Comparison of ENCODE assay signal across 12 cellular contexts in genomic region chr5:154653764-154654483, GRCh38.
A peak's percentile ranks its signal among the peaks of the same experiment; 100 is the strongest.
DNase-seq lines count a peak whose midpoint lies in the region; ATAC-seq and TF ChIP-seq lines count a peak whose summit lies in the region.
"Had no signal": no experiment of that assay in that cellular context is flagged by ENCODE, and none has a peak within 500 bp of the region (broad histone marks: within the 10 kb centered on the region; RNA-seq: fewer than 3 reads in every experiment).

No MANE protein-coding gene starts in this region.

- H3K4me3 Mint-ChIP-seq in activated naive CD8-positive, alpha-beta T cell = peak overlapping the region; percentile 7
- no peak overlapping the region for H3K4me3 Mint-ChIP-seq in activated naive CD8-positive, alpha-beta T cell treated with anti-CD3 and anti-CD28 coated beads, Interleukin-2, amount 50 U/mL, for 24 hours
- no peak overlapping the region for H3K4me3 Mint-ChIP-seq in CD4-positive, alpha-beta T cell

- peak overlapping the region; percentile 14 for H3K9ac ChIP-seq in mucosa of stomach (ENCODE audit: low read length)

- no peaks in the 10 kb centered on the region for H3K36me3 Mint-ChIP-seq in activated naive CD8-positive, alpha-beta T cell
- H3K36me3 Mint-ChIP-seq in activated naive CD8-positive, alpha-beta T cell treated with anti-CD3 and anti-CD28 coated beads, Interleukin-2, amount 50 U/mL, for 24 hours (ENCODE audit: low read depth) = no peaks in the 10 kb centered on the region
- no peaks in the 10 kb centered on the region for H3K36me3 Mint-ChIP-seq in CD4-positive, alpha-beta T cell (ENCODE audit: low read depth)

- H3K9me3 Mint-ChIP-seq in activated naive CD8-positive, alpha-beta T cell (ENCODE audit: low read depth) = no peaks in the 10 kb centered on the region
- no peaks in the 10 kb centered on the region for H3K9me3 Mint-ChIP-seq in activated naive CD8-positive, alpha-beta T cell treated with anti-CD3 and anti-CD28 coated beads, Interleukin-2, amount 50 U/mL, for 24 hours
- no peaks in the 10 kb centered on the region for H3K9me3 Mint-ChIP-seq in CD4-positive, alpha-beta T cell

- no peak for ATAC-seq in activated naive CD8-positive, alpha-beta T cell treated with anti-CD3 and anti-CD28 coated beads, Interleukin-2, amount 50 U/mL, for 24 hours
- peak; percentile 4 for ATAC-seq in aorta (ENCODE audit: low FRiP score)
- ATAC-seq in CD4-positive, alpha-beta T cell (ENCODE audit: poor library complexity) = no peak
- no peak for ATAC-seq in HG03457 (IDR thresholded peaks at IDR 0.05; ENCODE audit: unreplicated experiment)

- H3K27me3 ChIP-seq in mucosa of stomach (ENCODE audit: control insufficient read depth, insufficient read depth, low read length) (no peaks in the 10 kb centered on the region), aorta (ENCODE audit: control insufficient read depth in 1 of 2, insufficient read depth in 2 of 2, low read length in 1 of 2) (no peaks in the 10 kb centered on the region)
- no peaks in the 10 kb centered on the region for H3K27me3 ChIP-seq in CD4-positive, alpha-beta T cell (ENCODE audit: control insufficient read depth, insufficient read depth, low read length)
- H3K27me3 ChIP-seq: SJSA1 had no signal

- no peak overlapping the region for H3K27ac Mint-ChIP-seq in activated naive CD8-positive, alpha-beta T cell
- no peak overlapping the region for H3K27ac Mint-ChIP-seq in activated naive CD8-positive, alpha-beta T cell treated with anti-CD3 and anti-CD28 coated beads, Interleukin-2, amount 50 U/mL, for 24 hours
- H3K27ac Mint-ChIP-seq in CD4-positive, alpha-beta T cell = no peak overlapping the region

- peaks cover 12% of the 10 kb centered on the region for H3K4me1 Mint-ChIP-seq in activated naive CD8-positive, alpha-beta T cell (ENCODE audit: low read depth)
- peaks cover 13% of the 10 kb centered on the region for H3K4me1 Mint-ChIP-seq in activated naive CD8-positive, alpha-beta T cell treated with anti-CD3 and anti-CD28 coated beads, Interleukin-2, amount 50 U/mL, for 24 hours
- peaks cover 10% of the 10 kb centered on the region for H3K4me1 Mint-ChIP-seq in CD4-positive, alpha-beta T cell (ENCODE audit: low read depth)

- no peak for TF ChIP-seq CTCF in CD4-positive, alpha-beta T cell (IDR thresholded peaks at IDR 0.05)

- TF ChIP-seq POLR2A in erythroblast (IDR thresholded peaks at IDR 0.05; ENCODE audit: low read length) = peak; percentile 40

- no peaks in the 10 kb centered on the region for H3K9me3 ChIP-seq in mucosa of stomach (ENCODE audit: control insufficient read depth, low read length)
- no peaks in the 10 kb centered on the region for H3K9me3 ChIP-seq in aorta (ENCODE audit: control insufficient read depth, low read length)
- H3K9me3 ChIP-seq in CD4-positive, alpha-beta T cell (ENCODE audit: control insufficient read depth, low read length) = no peaks in the 10 kb centered on the region
- H3K9me3 ChIP-seq: SJSA1 had no signal

- POLR2A ChIA-PET in CD4-positive, alpha-beta T cell (lab: Charles Lee) = no interaction called here

- peaks cover 25% of the 10 kb centered on the region for H3K4me1 ChIP-seq in mucosa of stomach (ENCODE audit: control insufficient read depth, insufficient read depth, low read length)
- no peaks in the 10 kb centered on the region for H3K4me1 ChIP-seq in aorta (ENCODE audit: control insufficient read depth in 1 of 2, insufficient read depth in 2 of 2, low read length in 2 of 2)
- H3K4me1 ChIP-seq: SJSA1 had no signal

- H3K36me3 ChIP-seq in mucosa of stomach (ENCODE audit: control insufficient read depth, insufficient read depth, low read length) = no peaks in the 10 kb centered on the region
- no peaks in the 10 kb centered on the region for H3K36me3 ChIP-seq in aorta (ENCODE audit: control insufficient read depth in 1 of 2, insufficient read depth in 2 of 2, low read length in 1 of 2)
- H3K36me3 ChIP-seq: SJSA1 had no signal

- no peak for DNase-seq in activated naive CD8-positive, alpha-beta T cell treated with anti-CD3 and anti-CD28 coated beads, Interleukin-2, amount 50 U/mL, for 24 hours
- DNase-seq in erythroblast (lab: John Stamatoyannopoulos, UW) (peak; percentile 98 to 100), aorta (no peak), SW480 (ENCODE audit: low spot score) (no peak)
- no peak for DNase-seq in CD4-positive, alpha-beta T cell
- DNase-seq: activated naive CD4-positive, alpha-beta T cell treated with anti-CD3 and anti-CD28 coated beads, Interleukin-2, amount 50 U/mL, for 16 hours; AML-193; MM.1S had no signal

- intact Hi-C loops in aorta (cut with DNase I) = no loop called here
- intact Hi-C loops in CD4-positive, alpha-beta T cell (cut with DNase I, micrococcal nuclease) = loop anchor here (5.0 to 10.0 kb wide), 5 partner anchors 103 to 493 kb away; partner anchors contain the start of genes CNOT8 (in 1 of the 2), LARP1 (in 1 of the 2) and MRPL22 (in 1 of the 2)

- CTCF ChIA-PET in CD4-positive, alpha-beta T cell (lab: Charles Lee) = no interaction called here

- no peak overlapping the region for H3K4me3 ChIP-seq in mucosa of stomach (ENCODE audit: low read length)
- H3K4me3 ChIP-seq in aorta (ENCODE audit: low read length in 2 of 2) = no peak overlapping the region
- H3K4me3 ChIP-seq: SJSA1 had no signal

- no peaks in the 10 kb centered on the region for H3K27me3 Mint-ChIP-seq in activated naive CD8-positive, alpha-beta T cell
- no peaks in the 10 kb centered on the region for H3K27me3 Mint-ChIP-seq in activated naive CD8-positive, alpha-beta T cell treated with anti-CD3 and anti-CD28 coated beads, Interleukin-2, amount 50 U/mL, for 24 hours
- H3K27me3 Mint-ChIP-seq in CD4-positive, alpha-beta T cell = peaks cover 6% of the 10 kb centered on the region

- WGBS in aorta, 2 donors = 31 to 39% methylated on average over 4 of the region's 4 CpGs

- no peak overlapping the region for H3K27ac ChIP-seq in aorta (ENCODE audit: low read depth in 1 of 2, low read length in 2 of 2)
- no peak overlapping the region for H3K27ac ChIP-seq in CD4-positive, alpha-beta T cell (ENCODE audit: low read depth, low read length)
- H3K27ac ChIP-seq: SJSA1 had no signal

Comparison
In these comparisons a context has a peak if more than half of its experiments do, and no peak if none do; other contexts are left out.
1. DNase-seq: peak in erythroblast (2 of 2); none in activated naive CD8-positive, alpha-beta T cell treated with anti-CD3 and anti-CD28 coated beads, Interleukin-2, amount 50 U/mL, for 24 hours (single experiment), aorta (0 of 2), CD4-positive, alpha-beta T cell (0 of 10) and SW480 (single experiment).
2. intact Hi-C loops: an anchor here in CD4-positive, alpha-beta T cell (5.0 to 10.0 kb wide); none called in aorta.